In genomic region chr20:61754976-61755778, GRCh38 we compare ENCODE assay signal across 21 cellular contexts.
DNase-seq lines count a peak whose midpoint lies in the region; ATAC-seq, FAIRE-seq and TF ChIP-seq lines count a peak whose summit lies in the region.
"Had no signal": no experiment of that assay in that cellular context is flagged by ENCODE, and none has a peak within 500 bp of the region (broad histone marks: within the 10 kb centered on the region; RNA-seq: fewer than 3 reads in every experiment).

No MANE protein-coding gene starts in this region.

- no peaks in the 10 kb centered on the region for H3K36me3 Mint-ChIP-seq in chondrocyte (ENCODE audit: low read depth)
- H3K36me3 Mint-ChIP-seq: CD8-positive, alpha-beta T cell had no signal

- TF ChIP-seq CTCF in chondrocyte (IDR thresholded peaks at IDR 0.05) (no peak), lower lobe of right lung (IDR thresholded peaks at IDR 0.05) (no peak), spleen (IDR thresholded peaks at IDR 0.05 in 8 of 11, conservative IDR thresholded peaks at IDR 0.05 in 3 of 11) (no peak)

- TF ChIP-seq POLR2A in spleen (IDR thresholded peaks at IDR 0.05): no peak

- no peak overlapping the region for H3K4me3 ChIP-seq in lower lobe of right lung
- no peak overlapping the region for H3K4me3 ChIP-seq in spleen
- H3K4me3 ChIP-seq in small intestine (ENCODE audit: low read depth in 1 of 2, low read length in 2 of 2): no peak overlapping the region
- H3K4me3 ChIP-seq: GM23248, SJSA1 had no signal

- H3K9me3 ChIP-seq in lower lobe of right lung: peaks cover 11% of the 10 kb centered on the region
- H3K9me3 ChIP-seq in spleen: peaks cover 0 to 23% (median 12%) of the 10 kb centered on the region in 8 donors
- no peaks in the 10 kb centered on the region for H3K9me3 ChIP-seq in small intestine (ENCODE audit: control insufficient read depth, low read depth)
- H3K9me3 ChIP-seq: SJSA1 had no signal

- no peak overlapping the region for H3K4me3 Mint-ChIP-seq in chondrocyte (ENCODE audit: unreplicated experiment)
- H3K4me3 Mint-ChIP-seq: B cell; CD8-positive, alpha-beta T cell had no signal

- H3K4me1 Mint-ChIP-seq in chondrocyte (ENCODE audit: low read depth): peaks cover 18% of the 10 kb centered on the region
- H3K4me1 Mint-ChIP-seq: B cell had no signal

- H3K27me3 ChIP-seq in lower lobe of right lung (ENCODE audit: low read depth) (peaks cover 3% of the 10 kb centered on the region), spleen (replicated peaks in 1 of 7) (peaks cover 0 to 3% (median 0%) of the 10 kb centered on the region in 7 donors), small intestine (ENCODE audit: control insufficient read depth in 2 of 2, insufficient read depth in 2 of 2, low read length in 2 of 2) (no peaks in the 10 kb centered on the region)

- WGBS in spleen, 5 donors: 86 to 89% (median 87%) methylated on average over 12 of the region's 12 CpGs
- 69 to 81% (median 69%) methylated on average over 12 of the region's 12 CpGs for WGBS in small intestine, 3 donors

- ATAC-seq in lower lobe of right lung: peak in 1 of 2 donors; percentile 23
- no peak for ATAC-seq in activated CD4-positive, CD25-positive, alpha-beta regulatory T cell treated with anti-CD3 and anti-CD28 coated beads, Interleukin-2, amount 50 U/mL, for 24 hours
- ATAC-seq: CD8-positive, alpha-beta T cell had no signal

- DNase-seq in HTR-8/SVneo (ENCODE audit: insufficient read length, low spot score) (no peak), chondrocyte (ENCODE audit: low spot score) (peak; percentile 38), lower lobe of right lung (peak; percentile 7), spleen (peak; percentile 48), small intestine (no peak)
- no peak for DNase-seq in stimulated activated naive CD4-positive, alpha-beta T cell (lab: John Stamatoyannopoulos, UW)
- DNase-seq: CD8-positive, alpha-beta T cell; DMS79; GM23248; NCI-H1048; NCI-H1436 treated with DMSO at 0.1 percent for 48 hours; NCI-H2029 treated with DMSO at 0.1 percent for 48 hours; NCI-H2171 treated with DMSO at 0.1 percent for 48 hours; NCI-H446 treated with DMSO at 0.1 percent for 48 hours; NK-92 treated with Interleukin-12 subunit alpha and Interleukin-12 subunit beta, amount 100 ng/mL, for 24 hours; OCI-M1; RPMI8226 had no signal

- H3K27me3 Mint-ChIP-seq in chondrocyte (ENCODE audit: low read depth): no peaks in the 10 kb centered on the region
- H3K27me3 Mint-ChIP-seq: B cell had no signal

- intact Hi-C loops in lower lobe of right lung (cut with DNase I) (no loop called here), spleen (cut with DNase I; ENCODE audit: low total_unique reads) (no loop called here)

- H3K27ac ChIP-seq in lower lobe of right lung: no peak overlapping the region
- no peak overlapping the region for H3K27ac ChIP-seq in spleen
- no peak overlapping the region for H3K27ac ChIP-seq in small intestine (ENCODE audit: low read depth in 1 of 2, low read length in 1 of 2)
- H3K27ac ChIP-seq: GM23248, SJSA1 had no signal

- H3K4me1 ChIP-seq in lower lobe of right lung: no peaks in the 10 kb centered on the region
- H3K4me1 ChIP-seq in spleen: peaks cover 0 to 14% (median 2%) of the 10 kb centered on the region in 6 donors
- H3K4me1 ChIP-seq in small intestine (ENCODE audit: control insufficient read depth in 2 of 2, insufficient read depth in 1 of 2, low read depth in 1 of 2, low read length in 1 of 2): no peaks in the 10 kb centered on the region

- H3K9me3 Mint-ChIP-seq in chondrocyte (ENCODE audit: low read depth): peaks cover 9% of the 10 kb centered on the region

- H3K36me3 ChIP-seq in lower lobe of right lung: no peaks in the 10 kb centered on the region
- no peaks in the 10 kb centered on the region for H3K36me3 ChIP-seq in spleen
- no peaks in the 10 kb centered on the region for H3K36me3 ChIP-seq in small intestine (ENCODE audit: control insufficient read depth in 2 of 2, insufficient read depth in 2 of 2, low read length in 2 of 2)
- H3K36me3 ChIP-seq: SJSA1 had no signal

- peak; percentile 100 for FAIRE-seq in HTR-8/SVneo (lab: Jason Lieb, UNC)
- FAIRE-seq in small intestine (lab: Jason Lieb, UNC): no peak
- FAIRE-seq: D721Med had no signal

- no peak overlapping the region for H3K27ac Mint-ChIP-seq in chondrocyte (ENCODE audit: unreplicated experiment)
- H3K27ac Mint-ChIP-seq: B cell; CD8-positive, alpha-beta T cell had no signal

Comparison
In these comparisons a context has a peak if more than half of its experiments do, and no peak if none do; other contexts are left out.
1. DNase-seq: peak in chondrocyte (single experiment), lower lobe of right lung (single experiment) and spleen (single experiment); none in HTR-8/SVneo (single experiment), small intestine (single experiment) and stimulated activated naive CD4-positive, alpha-beta T cell (0 of 6).